Comparison of ENCODE assay signal across 1 cellular context in genomic region chrX:119943185-119943988, GRCh38.
TF ChIP-seq lines count a peak whose summit lies in the region.

NKAP (minus strand) TSS chrX:119943751; CDS start chrX:119943605, 146 bp downstream.

TF ChIP-seq in K562, 482 proteins besides CTCF, POLR2A, EP300 and RAD21 (continued from another document and continues in another):
- TF ChIP-seq RERE (CRISPR knock-in tag; IDR thresholded peaks at IDR 0.05; ENCODE audit: borderline replicate concordance) = no peak
- peak; percentile 46 for TF ChIP-seq CHD1 (IDR thresholded peaks at IDR 0.05; ENCODE audit: low read length)
- peak; percentile 10; the same call in 1 of the 2 replicates for TF ChIP-seq ZNF24 (IDR thresholded peaks at IDR 0.05)
- peak; percentile 87 for TF ChIP-seq RFX1 (IDR thresholded peaks at IDR 0.05)
- TF ChIP-seq ETV5 (CRISPR knock-in tag; IDR thresholded peaks at IDR 0.05; ENCODE audit: low read depth) = peak; percentile 74
- peak; percentile 60; the same call in 1 of the 2 replicates for TF ChIP-seq NFATC3 (IDR thresholded peaks at IDR 0.05)
- no peak for TF ChIP-seq ZNF217 (CRISPR knock-in tag; IDR thresholded peaks at IDR 0.05)
- TF ChIP-seq TCF7L2 (IDR thresholded peaks at IDR 0.05; ENCODE audit: low read depth, low read length) = 0 out of 2 replicates have a peak, but pooled peaks have one; percentile 29
- peak; percentile 96 for TF ChIP-seq NCOA1 (IDR thresholded peaks at IDR 0.05; ENCODE audit: low read depth)
- TF ChIP-seq TBP (optimal IDR thresholded peaks at IDR 0.05; ENCODE audit: low read depth, low read length) = peak; percentile 78
- 0 out of 2 replicates have a peak, but pooled peaks have one; percentile 58 for TF ChIP-seq ZNF175 (CRISPR knock-in tag; IDR thresholded peaks at IDR 0.05; ENCODE audit: low read depth)
- TF ChIP-seq PTRF (tag; IDR thresholded peaks at IDR 0.05) = no peak
- TF ChIP-seq MAFG (tag; conservative IDR thresholded peaks at IDR 0.05) = no peak
- no peak for TF ChIP-seq E2F4 (CRISPR knock-in tag; IDR thresholded peaks at IDR 0.05; ENCODE audit: low read depth)
- no peak for TF ChIP-seq THRA (IDR thresholded peaks at IDR 0.05)
- no peak for TF ChIP-seq ZKSCAN8 (CRISPR knock-in tag; IDR thresholded peaks at IDR 0.05)
- TF ChIP-seq HMGXB4 (CRISPR knock-in tag; IDR thresholded peaks at IDR 0.05) = no peak; the same call in 1 of the 2 replicates
- TF ChIP-seq MNT (conservative IDR thresholded peaks at IDR 0.05) = peak; percentile 67 to 85
- peak; percentile 32 for TF ChIP-seq HNRNPLL (IDR thresholded peaks at IDR 0.05; ENCODE audit: low read depth, low read length, poor library complexity, severe bottlenecking)
- no peak for TF ChIP-seq ZBTB43 (CRISPR knock-in tag; IDR thresholded peaks at IDR 0.05)
- peak; percentile 88 for TF ChIP-seq ZFX (CRISPR knock-in tag; IDR thresholded peaks at IDR 0.05)
- no peak for TF ChIP-seq FUS (optimal IDR thresholded peaks at IDR 0.05; ENCODE audit: low read depth, low read length)
- no peak for TF ChIP-seq PTBP1 (IDR thresholded peaks at IDR 0.05; ENCODE audit: low read depth, low read length)
- peak; percentile 72; the same call in 1 of the 2 replicates for TF ChIP-seq RREB1 (CRISPR knock-in tag; IDR thresholded peaks at IDR 0.05)
- peak in 1 of 2 experiments; percentile 97; a peak in 2 of 4 replicates for TF ChIP-seq TRIM24 (IDR thresholded peaks at IDR 0.05)
- TF ChIP-seq CEBPB (tag; IDR thresholded peaks at IDR 0.05) = no peak
- TF ChIP-seq TBL1XR1 (IDR thresholded peaks at IDR 0.05; ENCODE audit: low read length in 2 of 2) = peak in 1 of 2 experiments; percentile 46; a peak in 1 of 4 replicates
- peak; percentile 97 for TF ChIP-seq GABPA (tag; conservative IDR thresholded peaks at IDR 0.05; ENCODE audit: low read depth)
- TF ChIP-seq MEIS2 (IDR thresholded peaks at IDR 0.05; ENCODE audit: partially characterized antibody) = no peak
- peak; percentile 94 for TF ChIP-seq DIDO1 (tag; IDR thresholded peaks at IDR 0.05; ENCODE audit: low read depth)
- TF ChIP-seq DLX4 (CRISPR knock-in tag; IDR thresholded peaks at IDR 0.05) = no peak
- peak; percentile 70 for TF ChIP-seq ETV1 (tag; conservative IDR thresholded peaks at IDR 0.05; ENCODE audit: low read depth)
- TF ChIP-seq POLR2H (tag; IDR thresholded peaks at IDR 0.05; ENCODE audit: low read depth) = peak; percentile 43; the same call in 1 of the 2 replicates
- TF ChIP-seq ZNF644 (tag; IDR thresholded peaks at IDR 0.05; ENCODE audit: low read depth) = no peak
- 0 out of 2 replicates have a peak, but pooled peaks have one; percentile 81 for TF ChIP-seq AFF4 (CRISPR knock-in tag; IDR thresholded peaks at IDR 0.05)
- no peak for TF ChIP-seq NONO (IDR thresholded peaks at IDR 0.05; ENCODE audit: low read depth in 2 of 2, low read length in 1 of 2)
